ENCODE assay signal across 8 cellular contexts in the genomic region with DNA sequence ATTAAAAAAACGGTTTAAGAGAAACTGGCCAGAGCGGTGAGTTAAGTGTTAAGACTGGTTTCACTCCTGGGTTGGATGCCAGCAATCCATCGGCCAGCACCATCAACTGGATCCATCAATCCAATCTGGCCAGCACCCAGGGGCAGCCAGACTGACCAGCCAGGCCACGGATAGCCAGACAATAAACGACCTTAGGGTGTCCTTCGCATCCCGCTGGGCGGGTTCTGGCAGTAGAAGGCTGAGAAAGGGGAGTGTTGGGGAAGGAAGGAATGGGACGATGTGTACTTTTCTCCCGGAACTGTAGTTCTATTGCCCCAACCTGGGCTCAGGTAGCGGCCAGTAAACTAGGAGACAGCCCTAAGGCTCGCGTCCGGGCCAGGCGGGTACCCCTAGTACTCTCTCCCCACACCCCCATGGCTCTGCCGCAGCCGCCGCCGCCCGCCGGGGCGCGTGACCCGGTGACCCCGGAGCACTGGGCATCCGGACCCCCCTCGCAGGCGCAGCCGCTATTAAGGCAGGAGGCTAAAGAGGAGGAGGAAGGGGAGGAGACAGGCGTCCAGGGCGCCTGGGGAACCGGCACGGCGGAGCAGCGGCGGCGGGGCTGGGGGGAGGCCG. TPM values are rescaled to one million over a fixed set of nuclear protein-coding genes. Genes with fewer than 3 reads are reported as not detected.
A peak's percentile ranks its signal among the peaks of the same experiment; 100 is the strongest.
DNase-seq lines count a peak whose midpoint lies in the region; ATAC-seq and TF ChIP-seq lines count a peak whose summit lies in the region.

A gene (plus strand): TSS at position 546 of the 615 bp plus-strand sequence. CDS start 276 bp downstream, outside the sequence.

- peak within 1 kb of the TSS; percentile 63 to 64 for H3K9ac ChIP-seq in liver (ENCODE audit: low read depth in 1 of 2, low read length in 2 of 2)

- H3K4me1 ChIP-seq in liver (ENCODE audit: control insufficient read depth in 4 of 4, insufficient read depth in 4 of 4, low read length in 3 of 4): peaks cover 3 to 12% (median 6%) of the 10 kb centered on the region in 4 donors

- H3K27me3 ChIP-seq in liver (ENCODE audit: control insufficient read depth in 4 of 4, insufficient read depth in 4 of 4, low read length in 3 of 4): no peaks in the 10 kb centered on the region

- 2% methylated on average over 38 of the region's 38 CpGs for WGBS in liver

- no peak for TF ChIP-seq CTCF in liver (IDR thresholded peaks at IDR 0.05; ENCODE audit: low read depth, low read length, missing input control)

- TF ChIP-seq RAD21 in liver (IDR thresholded peaks at IDR 0.05): no peak

- peak; percentile 69 for ATAC-seq in HG02642 (IDR thresholded peaks at IDR 0.05; ENCODE audit: poor library complexity, unreplicated experiment)

- peak within 1 kb of the TSS; percentile 93 to 98 (median 94) for H3K4me3 ChIP-seq in liver (ENCODE audit: low read depth in 1 of 3, low read length in 3 of 3)

- H3K9me3 ChIP-seq in liver (ENCODE audit: control insufficient read depth in 4 of 4, low read length in 3 of 4): no peaks in the 10 kb centered on the region

- H3K36me3 ChIP-seq in liver (ENCODE audit: control insufficient read depth in 4 of 4, insufficient read depth in 3 of 4, low read depth in 1 of 4, low read length in 3 of 4): no peaks in the 10 kb centered on the region

- peak within 1 kb of the TSS; percentile 93 for H3K27ac ChIP-seq in cingulate gyrus (ENCODE audit: low read depth, low read length)
- H3K27ac ChIP-seq in liver (ENCODE audit: low read depth in 1 of 2, low read length in 2 of 2): peak within 1 kb of the TSS; percentile 90 to 93

- DNase-seq in DMS153 (lab: John Stamatoyannopoulos, UW) (peak; percentile 35), DMS153 treated with DMSO at 0.1 percent for 48 hours (lab: John Stamatoyannopoulos, UW; ENCODE audit: unreplicated experiment) (no peak), NCI-H1105 treated with DMSO at 0.1 percent for 48 hours (lab: John Stamatoyannopoulos, UW) (peak; percentile 60)
- peak; percentile 72 for DNase-seq in activated CD4-positive, CD25-positive, alpha-beta regulatory T cell treated with anti-CD3 and anti-CD28 coated beads, Interleukin-2, amount 50 U/mL, for 72 hours
- peak; percentile 61 for DNase-seq in stimulated activated CD4-positive, alpha-beta T cell treated with anti-CD3 and anti-CD28 coated beads, Interleukin-4, amount 100 ng/mL, for 24 hours

TF ChIP-seq in liver, 16 proteins besides CTCF, POLR2A, EP300 and RAD21:
- no peak for TF ChIP-seq HNF4G (IDR thresholded peaks at IDR 0.05)
- peak in 1 of 2 donors; percentile 10 for TF ChIP-seq RXRA (IDR thresholded peaks at IDR 0.05)
- TF ChIP-seq YY1 (IDR thresholded peaks at IDR 0.05): no peak
- peak; percentile 24 for TF ChIP-seq NR2F2 (IDR thresholded peaks at IDR 0.05)
- TF ChIP-seq GABPA (IDR thresholded peaks at IDR 0.05 in 1 of 2, conservative IDR thresholded peaks at IDR 0.05 in 1 of 2): no peak
- TF ChIP-seq, protein P1, sequence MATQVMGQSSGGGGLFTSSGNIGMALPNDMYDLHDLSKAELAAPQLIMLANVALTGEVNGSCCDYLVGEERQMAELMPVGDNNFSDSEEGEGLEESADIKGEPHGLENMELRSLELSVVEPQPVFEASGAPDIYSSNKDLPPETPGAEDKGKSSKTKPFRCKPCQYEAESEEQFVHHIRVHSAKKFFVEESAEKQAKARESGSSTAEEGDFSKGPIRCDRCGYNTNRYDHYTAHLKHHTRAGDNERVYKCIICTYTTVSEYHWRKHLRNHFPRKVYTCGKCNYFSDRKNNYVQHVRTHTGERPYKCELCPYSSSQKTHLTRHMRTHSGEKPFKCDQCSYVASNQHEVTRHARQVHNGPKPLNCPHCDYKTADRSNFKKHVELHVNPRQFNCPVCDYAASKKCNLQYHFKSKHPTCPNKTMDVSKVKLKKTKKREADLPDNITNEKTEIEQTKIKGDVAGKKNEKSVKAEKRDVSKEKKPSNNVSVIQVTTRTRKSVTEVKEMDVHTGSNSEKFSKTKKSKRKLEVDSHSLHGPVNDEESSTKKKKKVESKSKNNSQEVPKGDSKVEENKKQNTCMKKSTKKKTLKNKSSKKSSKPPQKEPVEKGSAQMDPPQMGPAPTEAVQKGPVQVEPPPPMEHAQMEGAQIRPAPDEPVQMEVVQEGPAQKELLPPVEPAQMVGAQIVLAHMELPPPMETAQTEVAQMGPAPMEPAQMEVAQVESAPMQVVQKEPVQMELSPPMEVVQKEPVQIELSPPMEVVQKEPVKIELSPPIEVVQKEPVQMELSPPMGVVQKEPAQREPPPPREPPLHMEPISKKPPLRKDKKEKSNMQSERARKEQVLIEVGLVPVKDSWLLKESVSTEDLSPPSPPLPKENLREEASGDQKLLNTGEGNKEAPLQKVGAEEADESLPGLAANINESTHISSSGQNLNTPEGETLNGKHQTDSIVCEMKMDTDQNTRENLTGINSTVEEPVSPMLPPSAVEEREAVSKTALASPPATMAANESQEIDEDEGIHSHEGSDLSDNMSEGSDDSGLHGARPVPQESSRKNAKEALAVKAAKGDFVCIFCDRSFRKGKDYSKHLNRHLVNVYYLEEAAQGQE (IDR thresholded peaks at IDR 0.05): no peak
- TF ChIP-seq EGR1 (IDR thresholded peaks at IDR 0.05; ENCODE audit: low read depth in 2 of 2): no peak
- no peak for TF ChIP-seq SP1 (IDR thresholded peaks at IDR 0.05)
- no peak for TF ChIP-seq HNF4A (conservative IDR thresholded peaks at IDR 0.05)
TF ChIP-seq in liver: peak in this region for 2.

RNA-seq across cellular contexts. Expression of the gene that starts here (rescaled TPM):
- 10 to 100 TPM; 11.1 to 14.1 TPM for total RNA-seq in liver
- 1 to 10 TPM; 3.8 to 5.1 TPM for polyA plus RNA-seq in liver
